ENCODE assay signal across 1 cellular context in the genomic region with DNA sequence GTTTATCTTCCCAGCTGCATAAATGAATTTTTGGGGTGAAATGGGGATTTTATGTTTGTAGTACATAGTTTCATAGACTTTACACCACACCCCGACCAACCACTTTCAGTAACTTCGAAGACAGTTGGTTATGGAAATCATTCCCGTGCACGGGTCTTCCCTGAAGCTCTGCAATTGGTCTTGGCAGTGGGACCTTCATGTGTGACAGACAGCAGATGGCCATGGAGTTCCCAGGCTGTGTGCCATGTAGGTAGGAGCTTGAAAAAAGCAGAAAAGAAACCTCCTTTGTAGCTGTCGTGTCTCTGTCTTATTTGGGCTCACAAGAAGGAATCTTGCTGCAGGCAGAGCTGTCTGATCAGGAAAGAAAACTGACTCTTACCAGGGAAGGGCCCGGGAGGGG.
"Had no signal": no experiment of that assay in that cellular context is flagged by ENCODE, and none has a peak within 500 bp of the region (broad histone marks: within the 10 kb centered on the region; RNA-seq: fewer than 3 reads in every experiment).

No MANE protein-coding gene starts in this region.

- DNase-seq: NK-92 treated with Interleukin-12 subunit alpha and Interleukin-12 subunit beta, amount 100 ng/mL, for 24 hours had no signal
